Comparison of ENCODE assay signal across 14 cellular contexts in genomic region chr3:71317749-71318458, GRCh38.
A peak's percentile ranks its signal among the peaks of the same experiment; 100 is the strongest.
DNase-seq lines count a peak whose midpoint lies in the region; ATAC-seq and TF ChIP-seq lines count a peak whose summit lies in the region.
"Had no signal": no experiment of that assay in that cellular context is flagged by ENCODE, and none has a peak within 500 bp of the region (broad histone marks: within the 10 kb centered on the region; RNA-seq: fewer than 3 reads in every experiment).

No MANE protein-coding gene starts in this region.

- 41% methylated on average over 5 of the region's 5 CpGs for WGBS in esophagus muscularis mucosa
- WGBS in neuronal stem cell (ENCODE audit: extremely low coverage in 2 of 2, insufficient read length in 2 of 2, insufficient replicate concordance in 1 of 2), 2 donors = no CpG with 5 or more reads among the region's 5 CpGs

- no peak overlapping the region for H3K4me3 ChIP-seq in CD4-positive, CD25-positive, alpha-beta regulatory T cell (ENCODE audit: low read depth, low read length)
- H3K4me3 ChIP-seq in Loucy (ENCODE audit: low read length, poor library complexity, severe bottlenecking) (peak overlapping the region; percentile 11), esophagus muscularis mucosa (no peak overlapping the region), neuronal stem cell (ENCODE audit: low read length in 2 of 2) (no peak overlapping the region)

- peaks cover 4% of the 10 kb centered on the region for H3K36me3 ChIP-seq in CD4-positive, CD25-positive, alpha-beta regulatory T cell (ENCODE audit: control insufficient read depth, insufficient read depth, low read length)
- H3K36me3 ChIP-seq in Loucy (ENCODE audit: insufficient read depth, low read length) = no peaks in the 10 kb centered on the region
- no peaks in the 10 kb centered on the region for H3K36me3 ChIP-seq in esophagus muscularis mucosa
- no peaks in the 10 kb centered on the region for H3K36me3 ChIP-seq in neuronal stem cell (replicated peaks in 1 of 2; ENCODE audit: control insufficient read depth in 2 of 2, insufficient read depth in 2 of 2, low read length in 2 of 2)
- H3K36me3 ChIP-seq: brain microvascular endothelial cell had no signal

- H3K9me3 ChIP-seq in CD4-positive, CD25-positive, alpha-beta regulatory T cell (ENCODE audit: control insufficient read depth in 2 of 2, low read length in 2 of 2) = no peaks in the 10 kb centered on the region
- H3K9me3 ChIP-seq in Loucy (ENCODE audit: insufficient read depth, low read depth, low read length) = no peaks in the 10 kb centered on the region
- no peaks in the 10 kb centered on the region for H3K9me3 ChIP-seq in esophagus muscularis mucosa
- H3K9me3 ChIP-seq in neuronal stem cell (replicated peaks in 1 of 2; ENCODE audit: control insufficient read depth in 2 of 2, insufficient read depth in 1 of 2, low read depth in 1 of 2, low read length in 2 of 2) = no peaks in the 10 kb centered on the region

- H3K9ac ChIP-seq in Loucy (ENCODE audit: low read depth, low read length, poor library complexity, severe bottlenecking) (no peak overlapping the region), neuronal stem cell (ENCODE audit: low read depth, low read length, poor library complexity) (no peak overlapping the region)

- no peak overlapping the region for H3K18ac ChIP-seq in neuronal stem cell (ENCODE audit: low read length)

- H3K4me2 ChIP-seq in Loucy (ENCODE audit: low read depth, low read length, poor library complexity, severe bottlenecking) = peak overlapping the region; percentile 42
- H3K4me2 ChIP-seq in neuronal stem cell (ENCODE audit: insufficient read depth, low read length, poor library complexity, severe bottlenecking) = no peak overlapping the region

- TF ChIP-seq CTCF in Loucy (conservative IDR thresholded peaks at IDR 0.05; ENCODE audit: low read length) = no peak
- no peak for TF ChIP-seq CTCF in esophagus muscularis mucosa (IDR thresholded peaks at IDR 0.05)
- no peak for TF ChIP-seq CTCF in nephron (IDR thresholded peaks at IDR 0.05; ENCODE audit: unreplicated experiment in 3 of 3)

- H2AK5ac ChIP-seq in neuronal stem cell (ENCODE audit: low read depth, low read length) = no peak overlapping the region

- H3K27ac Mint-ChIP-seq in CD4-positive, CD25-positive, alpha-beta regulatory T cell = peak overlapping the region; percentile 78 to 90 (median 78)
- H3K27ac Mint-ChIP-seq in nephron = peak overlapping the region; percentile 25 to 64 (median 50)

- H3K27me3 Mint-ChIP-seq in CD4-positive, CD25-positive, alpha-beta regulatory T cell = no peaks in the 10 kb centered on the region
- no peaks in the 10 kb centered on the region for H3K27me3 Mint-ChIP-seq in nephron (ENCODE audit: low read depth)
- H3K27me3 Mint-ChIP-seq: CD4-positive, alpha-beta memory T cell had no signal

- no peak overlapping the region for H3K23ac ChIP-seq in neuronal stem cell (ENCODE audit: low read depth, low read length, poor library complexity)

- H4K20me1 ChIP-seq in Loucy (ENCODE audit: insufficient read depth, low read length, poor library complexity, severe bottlenecking) = peaks cover 8% of the 10 kb centered on the region

- peaks cover 5 to 49% (median 17%) of the 10 kb centered on the region in 4 donors for H3K4me1 Mint-ChIP-seq in CD4-positive, CD25-positive, alpha-beta regulatory T cell
- H3K4me1 Mint-ChIP-seq in nephron = peaks cover 21% of the 10 kb centered on the region
- H3K4me1 Mint-ChIP-seq: neural crest cell had no signal

- peaks cover 18% of the 10 kb centered on the region; the same call in 1 of the 2 replicates for H3K79me2 ChIP-seq in Loucy (ENCODE audit: insufficient read depth, low read length)

- H3K27ac ChIP-seq in CD4-positive, CD25-positive, alpha-beta regulatory T cell (ENCODE audit: insufficient read depth, low read length, poor library complexity, severe bottlenecking) = no peak overlapping the region
- H3K27ac ChIP-seq in esophagus muscularis mucosa (replicated peaks in 1 of 4) (peak overlapping the region; percentile 18 to 52 (median 30)), neuronal stem cell (replicated peaks; ENCODE audit: low read length) (no peak overlapping the region)
- H3K27ac ChIP-seq: brain microvascular endothelial cell, epithelial cell of prostate had no signal

- H3K27me3 ChIP-seq in CD4-positive, CD25-positive, alpha-beta regulatory T cell (ENCODE audit: control insufficient read depth, insufficient read depth, low read length) = no peaks in the 10 kb centered on the region
- H3K27me3 ChIP-seq in Loucy (ENCODE audit: insufficient read depth, low read length, poor library complexity, severe bottlenecking) (no peaks in the 10 kb centered on the region), esophagus muscularis mucosa (no peaks in the 10 kb centered on the region), neuronal stem cell (ENCODE audit: control insufficient read depth in 3 of 3, insufficient read depth in 3 of 3, low read depth in 1 of 3, low read length in 3 of 3) (no peaks in the 10 kb centered on the region)
- H3K27me3 ChIP-seq: brain microvascular endothelial cell had no signal

- no peak overlapping the region for H2BK120ac ChIP-seq in neuronal stem cell (ENCODE audit: low read depth, low read length)

- H3K4me3 Mint-ChIP-seq in CD4-positive, CD25-positive, alpha-beta regulatory T cell = peak overlapping the region in 2 of 4 donors; percentile 16 to 43
- H3K4me3 Mint-ChIP-seq in nephron = no peak overlapping the region
- H3K4me3 Mint-ChIP-seq: CD4-positive, alpha-beta memory T cell; neural crest cell had no signal

- peaks cover 12% of the 10 kb centered on the region for H3K36me3 Mint-ChIP-seq in CD4-positive, CD25-positive, alpha-beta regulatory T cell
- no peaks in the 10 kb centered on the region for H3K36me3 Mint-ChIP-seq in nephron (ENCODE audit: low read depth)

- H2AFZ ChIP-seq in Loucy (ENCODE audit: low read length) = no peak overlapping the region
- H2AFZ ChIP-seq in neuronal stem cell (ENCODE audit: low read length) = no peak overlapping the region

- no peak for ATAC-seq in CD4-positive, CD25-positive, alpha-beta regulatory T cell (ENCODE audit: low read depth in 2 of 2)

- H2BK12ac ChIP-seq in neuronal stem cell (ENCODE audit: low read length) = no peak overlapping the region

- no peak for TF ChIP-seq EP300 in esophagus muscularis mucosa (IDR thresholded peaks at IDR 0.05)

- no peaks in the 10 kb centered on the region for H3F3A ChIP-seq in Loucy (ENCODE audit: low read depth)

- H4K8ac ChIP-seq in neuronal stem cell (ENCODE audit: low read depth, low read length) = no peak overlapping the region

- H4K91ac ChIP-seq in neuronal stem cell (ENCODE audit: low read depth, low read length, poor library complexity) = no peak overlapping the region

- peaks cover 6% of the 10 kb centered on the region for H3K79me1 ChIP-seq in neuronal stem cell (ENCODE audit: low read depth, low read length)

- no peak overlapping the region for H2BK5ac ChIP-seq in neuronal stem cell (ENCODE audit: low read length)

- intact Hi-C loops in esophagus muscularis mucosa (cut with DNase I) = no loop called here

- no peak overlapping the region for H3K4ac ChIP-seq in neuronal stem cell (ENCODE audit: low read length)

- no peaks in the 10 kb centered on the region for H3K4me1 ChIP-seq in CD4-positive, CD25-positive, alpha-beta regulatory T cell (ENCODE audit: control insufficient read depth, insufficient read depth, low read length, poor library complexity, severe bottlenecking)
- H3K4me1 ChIP-seq in Loucy (ENCODE audit: insufficient read depth, low read length, poor library complexity, severe bottlenecking) (peaks cover 33% of the 10 kb centered on the region), esophagus muscularis mucosa (peaks cover 0 to 55% (median 37%) of the 10 kb centered on the region in 4 donors), neuronal stem cell (ENCODE audit: control insufficient read depth in 2 of 2, insufficient read depth in 1 of 2, low read depth in 1 of 2, low read length in 2 of 2) (peaks cover 0 to 3% of the 10 kb centered on the region in 2 donors)

- no peaks in the 10 kb centered on the region for H3K9me2 ChIP-seq in Loucy (replicated peaks; ENCODE audit: low read depth, low read length)

- no peak overlapping the region for H2BK15ac ChIP-seq in neuronal stem cell (ENCODE audit: low read length)

- no peak overlapping the region for H3K14ac ChIP-seq in neuronal stem cell (ENCODE audit: low read length)

- no peak for DNase-seq in CD4-positive, CD25-positive, alpha-beta regulatory T cell
- DNase-seq in esophagus muscularis mucosa (ENCODE audit: extremely low spot score) (no peak), neuronal stem cell (ENCODE audit: low spot score) (no peak), inferior parietal cortex (ENCODE audit: extremely low spot score) (no peak), NCI-H128 (lab: John Stamatoyannopoulos, UW; ENCODE audit: unreplicated experiment) (no peak), NCI-H2107 (lab: John Stamatoyannopoulos, UW) (no peak)
- DNase-seq: activated T-cell treated with anti-CD3 and anti-CD28 coated beads, Interleukin-2, amount 50 U/mL, for 1 hour; brain microvascular endothelial cell; CD4-positive, alpha-beta memory T cell; NCI-H2081 treated with DMSO at 0.1 percent for 48 hours had no signal

- no peak for TF ChIP-seq POLR2A in esophagus muscularis mucosa (IDR thresholded peaks at IDR 0.05; ENCODE audit: low read depth)

- H3K9me3 Mint-ChIP-seq in CD4-positive, CD25-positive, alpha-beta regulatory T cell = no peaks in the 10 kb centered on the region
- H3K9me3 Mint-ChIP-seq in nephron = no peaks in the 10 kb centered on the region
- H3K9me3 Mint-ChIP-seq: CD4-positive, alpha-beta memory T cell; neural crest cell had no signal

Comparison
In these comparisons a context has a peak if more than half of its experiments do, and no peak if none do; other contexts are left out.
1. H3K27ac ChIP-seq: peak in esophagus muscularis mucosa (4 of 4); none in CD4-positive, CD25-positive, alpha-beta regulatory T cell (single experiment) and neuronal stem cell (single experiment).